Comparison of ENCODE assay signal across 19 cellular contexts in genomic region chr10:12455774-12456173, GRCh38.
A peak's percentile ranks its signal among the peaks of the same experiment; 100 is the strongest.
DNase-seq lines count a peak whose midpoint lies in the region; ATAC-seq lines count a peak whose summit lies in the region.
"Had no signal": no experiment of that assay in that cellular context is flagged by ENCODE, and none has a peak within 500 bp of the region (broad histone marks: within the 10 kb centered on the region; RNA-seq: fewer than 3 reads in every experiment).

No MANE protein-coding gene starts in this region.

- H3K9me3 ChIP-seq in right cardiac atrium (ENCODE audit: control insufficient read depth, low read length) (no peaks in the 10 kb centered on the region), adipocyte (ENCODE audit: control insufficient read depth, low read length) (no peaks in the 10 kb centered on the region)
- H3K9me3 ChIP-seq: Caco-2, left lung had no signal

- H3K36me3 ChIP-seq in adipocyte (ENCODE audit: control insufficient read depth, insufficient read depth, low read length, severe bottlenecking) = no peaks in the 10 kb centered on the region
- H3K36me3 ChIP-seq: left lung had no signal

- WGBS in right cardiac atrium = 56% methylated on average over 4 of the region's 4 CpGs

- intact Hi-C loops in right cardiac atrium (cut with DNase I) (no loop called here), left cardiac atrium (cut with DNase I) (no loop called here), left colon (cut with DNase I, micrococcal nuclease) (loop anchor here in 1 of 2 donors (10.0 kb wide), 1 partner anchor 59 kb away; no protein-coding TSS in a partner anchor)

- H3K27me3 ChIP-seq in right cardiac atrium (ENCODE audit: control insufficient read depth, insufficient read depth) (no peaks in the 10 kb centered on the region), adipocyte (replicated peaks; ENCODE audit: control insufficient read depth, insufficient read depth, low read length) (no peaks in the 10 kb centered on the region)

- H3K4me3 ChIP-seq in right cardiac atrium (ENCODE audit: low read length) = no peak overlapping the region
- peak overlapping the region; percentile 50 for H3K4me3 ChIP-seq in adipocyte (ENCODE audit: low read length)
- H3K4me3 ChIP-seq: left lung had no signal

- ATAC-seq in right cardiac atrium (peak; percentile 52 to 69), left cardiac atrium (no peak), left colon (peak; percentile 87)
- ATAC-seq in activated naive CD4-positive, alpha-beta T cell treated with anti-CD3 and anti-CD28 coated beads, Interleukin-2, amount 50 U/mL, for 72 hours = no peak
- ATAC-seq: left lung; Panc1; stimulated activated effector memory CD8-positive, alpha-beta T cell treated with anti-CD3 and anti-CD28 coated beads, Interleukin-12 subunit alpha, Interleukin-12 subunit beta, amount 100 ng/mL, for 72 hours had no signal

- H3K4me1 ChIP-seq in right cardiac atrium (ENCODE audit: control insufficient read depth, insufficient read depth, low read length) (peaks cover 1% of the 10 kb centered on the region), adipocyte (ENCODE audit: control insufficient read depth, insufficient read depth, low read length) (peaks cover 29% of the 10 kb centered on the region)
- H3K4me1 ChIP-seq: Caco-2, left lung had no signal

- no peak for DNase-seq in right cardiac atrium
- DNase-seq in left cardiac atrium = no peak
- peak; percentile 59 for DNase-seq in adipocyte (ENCODE audit: low read depth)
- no peak for DNase-seq in left colon
- no peak for DNase-seq in activated naive CD4-positive, alpha-beta T cell treated with anti-CD3 and anti-CD28 coated beads, Interleukin-2, amount 50 U/mL, for 72 hours (ENCODE audit: low spot score in 2 of 2)
- no peak for DNase-seq in epidermal melanocyte (ENCODE audit: insufficient read length, low spot score)
- no peak for DNase-seq in NCI-H774 (lab: John Stamatoyannopoulos, UW)
- DNase-seq in kidney tubule cell (ENCODE audit: low spot score) = no peak
- DNase-seq: activated naive CD4-positive, alpha-beta T cell treated with anti-CD3 and anti-CD28 coated beads, Interleukin-2, amount 10 ng/mL, durations not matched to agents 7 days and 5 days; Caco-2; effector CD4-positive, alpha-beta T cell; GF-D8; GOT3; left lung; NCI-H187; NCI-H524 treated with DMSO at 0.1 percent for 48 hours had no signal

- no peaks in the 10 kb centered on the region for H3K9me3 Mint-ChIP-seq in activated naive CD4-positive, alpha-beta T cell treated with anti-CD3 and anti-CD28 coated beads, Interleukin-2, amount 50 U/mL, for 72 hours
- H3K9me3 Mint-ChIP-seq: activated naive CD4-positive, alpha-beta T cell treated with anti-CD3 and anti-CD28 coated beads, Interleukin-2, amount 10 ng/mL, durations not matched to agents 7 days and 5 days; brain; stimulated activated effector memory CD8-positive, alpha-beta T cell treated with anti-CD3 and anti-CD28 coated beads, Interleukin-12 subunit alpha, Interleukin-12 subunit beta, amount 100 ng/mL, for 72 hours had no signal

- no peak overlapping the region for H3K27ac Mint-ChIP-seq in activated naive CD4-positive, alpha-beta T cell treated with anti-CD3 and anti-CD28 coated beads, Interleukin-2, amount 50 U/mL, for 72 hours
- H3K27ac Mint-ChIP-seq: activated naive CD4-positive, alpha-beta T cell treated with anti-CD3 and anti-CD28 coated beads, Interleukin-2, amount 10 ng/mL, durations not matched to agents 7 days and 5 days; stimulated activated effector memory CD8-positive, alpha-beta T cell treated with anti-CD3 and anti-CD28 coated beads, Interleukin-12 subunit alpha, Interleukin-12 subunit beta, amount 100 ng/mL, for 72 hours had no signal

- no peak overlapping the region for H3K27ac ChIP-seq in right cardiac atrium (ENCODE audit: low read length)
- H3K27ac ChIP-seq: left lung had no signal

- H3K36me3 Mint-ChIP-seq in activated naive CD4-positive, alpha-beta T cell treated with anti-CD3 and anti-CD28 coated beads, Interleukin-2, amount 50 U/mL, for 72 hours = no peaks in the 10 kb centered on the region
- H3K36me3 Mint-ChIP-seq: activated naive CD4-positive, alpha-beta T cell treated with anti-CD3 and anti-CD28 coated beads, Interleukin-2, amount 10 ng/mL, durations not matched to agents 7 days and 5 days; brain; stimulated activated effector memory CD8-positive, alpha-beta T cell treated with anti-CD3 and anti-CD28 coated beads, Interleukin-12 subunit alpha, Interleukin-12 subunit beta, amount 100 ng/mL, for 72 hours had no signal

- H3K9ac ChIP-seq in adipocyte (ENCODE audit: low read length) = no peak overlapping the region

Comparison
In these comparisons a context has a peak if more than half of its experiments do, and no peak if none do; other contexts are left out.
1. ATAC-seq: peak in right cardiac atrium (2 of 2) and left colon (single experiment); none in left cardiac atrium (0 of 2) and activated naive CD4-positive, alpha-beta T cell treated with anti-CD3 and anti-CD28 coated beads, Interleukin-2, amount 50 U/mL, for 72 hours (0 of 2).